Comparison of ENCODE assay signal across 25 cellular contexts in genomic region chr12:65968359-65968758, GRCh38.
DNase-seq lines count a peak whose midpoint lies in the region; ATAC-seq and TF ChIP-seq lines count a peak whose summit lies in the region.
"Had no signal": no experiment of that assay in that cellular context is flagged by ENCODE, and none has a peak within 500 bp of the region (broad histone marks: within the 10 kb centered on the region; RNA-seq: fewer than 3 reads in every experiment).

No MANE protein-coding gene starts in this region.

- POLR2A ChIA-PET in MCF 10A (lab: Yijun Ruan, JAX) (interaction anchor here (0.7 to 1.2 kb wide), 2 partner anchors 45 to 145 kb away, joined by 3 read pairs; partner anchors contain the start of gene HMGA2), SK-N-SH (lab: Yijun Ruan, JAX) (no interaction called here)

- no peaks in the 10 kb centered on the region for H3K9me3 ChIP-seq in breast epithelium
- no peaks in the 10 kb centered on the region for H3K9me3 ChIP-seq in SK-N-SH
- H3K9me3 ChIP-seq in esophagus muscularis mucosa = no peaks in the 10 kb centered on the region
- H3K9me3 ChIP-seq: HAP-1, SJSA1 had no signal

- no peaks in the 10 kb centered on the region for H3K27me3 ChIP-seq in breast epithelium
- no peaks in the 10 kb centered on the region for H3K27me3 ChIP-seq in SK-N-SH (ENCODE audit: insufficient read depth)
- H3K27me3 ChIP-seq in esophagus muscularis mucosa = peaks cover 0 to 20% (median 0%) of the 10 kb centered on the region in 4 donors
- H3K27me3 ChIP-seq: SJSA1 had no signal

- intact Hi-C loops in MCF 10A (cut with micrococcal nuclease) (no loop called here), breast epithelium (cut with DNase I; ENCODE audit: low total_unique reads) (no loop called here), esophagus muscularis mucosa (cut with DNase I) (no loop called here)

- ATAC-seq in GM18909 (IDR thresholded peaks at IDR 0.05; ENCODE audit: poor library complexity, unreplicated experiment) (no peak), HG03135 (IDR thresholded peaks at IDR 0.05; ENCODE audit: unreplicated experiment) (no peak)
- ATAC-seq: K562 had no signal

- H2AFZ ChIP-seq in SK-N-SH (ENCODE audit: low read depth) = no peak overlapping the region

- H3K9me3 Mint-ChIP-seq in MCF 10A (ENCODE audit: unreplicated experiment) = no peaks in the 10 kb centered on the region
- H3K9me3 Mint-ChIP-seq: CD8-positive, alpha-beta memory T cell had no signal

- TF ChIP-seq POLR2A in breast epithelium (IDR thresholded peaks at IDR 0.05) (no peak), esophagus muscularis mucosa (IDR thresholded peaks at IDR 0.05; ENCODE audit: low read depth) (no peak)

- TSS peak; percentile 1 for BruUV-seq in MCF 10A (replicated peaks; lab: Mats Ljungman, UMichigan)

- no peak overlapping the region for H3K27ac ChIP-seq in breast epithelium
- H3K27ac ChIP-seq in SK-N-SH (ENCODE audit: low read depth in 2 of 2, low read length in 1 of 2) = peak overlapping the region in 1 of 2 experiments; percentile 35; a peak in 1 of 4 replicates
- H3K27ac ChIP-seq in esophagus muscularis mucosa (replicated peaks in 1 of 4) = no peak overlapping the region
- H3K27ac ChIP-seq: 22Rv1, C4-2B, SJSA1 had no signal

- no peak overlapping the region for H3K4me3 ChIP-seq in breast epithelium
- no peak overlapping the region for H3K4me3 ChIP-seq in SK-N-SH (ENCODE audit: low read depth in 2 of 2, low read length in 1 of 2)
- H3K4me3 ChIP-seq in esophagus muscularis mucosa = no peak overlapping the region
- H3K4me3 ChIP-seq: HAP-1, K562, SJSA1 had no signal

- no peak overlapping the region for H3K9ac ChIP-seq in SK-N-SH

- H3K36me3 Mint-ChIP-seq in MCF 10A (ENCODE audit: insufficient read depth, unreplicated experiment) = peaks cover 58% of the 10 kb centered on the region
- H3K36me3 Mint-ChIP-seq: CD8-positive, alpha-beta memory T cell had no signal

- no peaks in the 10 kb centered on the region; the same call in 1 of the 2 replicates for H4K20me1 ChIP-seq in SK-N-SH (ENCODE audit: insufficient read depth)

- no peak overlapping the region for H3K27ac Mint-ChIP-seq in MCF 10A (ENCODE audit: low read depth, unreplicated experiment)
- H3K27ac Mint-ChIP-seq: B cell; CD8-positive, alpha-beta memory T cell had no signal

- no peak overlapping the region for H3K4me3 Mint-ChIP-seq in MCF 10A (ENCODE audit: unreplicated experiment)
- H3K4me3 Mint-ChIP-seq: B cell; CD8-positive, alpha-beta memory T cell had no signal

- H3K36me3 ChIP-seq in breast epithelium (no peaks in the 10 kb centered on the region), SK-N-SH (replicated peaks in 1 of 2; ENCODE audit: control insufficient read depth in 1 of 2, insufficient read depth in 2 of 2, low read length in 1 of 2) (peaks cover 25 to 36% of the 10 kb centered on the region in 2 experiments), esophagus muscularis mucosa (no peaks in the 10 kb centered on the region)
- H3K36me3 ChIP-seq: SJSA1 had no signal

- TF ChIP-seq CTCF in MCF 10A (IDR thresholded peaks at IDR 0.05; ENCODE audit: unreplicated experiment) (no peak), breast epithelium (IDR thresholded peaks at IDR 0.05) (no peak), SK-N-SH (IDR thresholded peaks at IDR 0.05) (no peak), esophagus muscularis mucosa (IDR thresholded peaks at IDR 0.05) (no peak)

- no peak for TF ChIP-seq RAD21 in SK-N-SH (IDR thresholded peaks at IDR 0.05; ENCODE audit: low read length)

- no peak for DNase-seq in MCF 10A (ENCODE audit: unreplicated experiment)
- no peak for DNase-seq in breast epithelium (ENCODE audit: low spot score in 2 of 2)
- DNase-seq in SK-N-SH = no peak
- peak; percentile 40 for DNase-seq in cerebellar cortex (ENCODE audit: low spot score)
- no peak for DNase-seq in esophagus muscularis mucosa (ENCODE audit: extremely low spot score)
- DNase-seq: CD8-positive, alpha-beta memory T cell; DMS79 treated with DMSO at 0.1 percent for 48 hours; GOT3; Kasumi-1; MV-4-11; NCI-H1105; NCI-H1436 treated with DMSO at 0.1 percent for 48 hours; NCI-H1930; NCI-H446; NCI-H524 treated with DMSO at 0.1 percent for 48 hours; NCI-H774; Right ventricle myocardium superior had no signal

- H3K79me2 ChIP-seq in SK-N-SH (ENCODE audit: insufficient read depth) = peaks cover 4% of the 10 kb centered on the region; the same call in 1 of the 2 replicates

- H3K4me1 Mint-ChIP-seq in MCF 10A (ENCODE audit: insufficient read depth, unreplicated experiment) = peaks cover 13% of the 10 kb centered on the region
- H3K4me1 Mint-ChIP-seq: CD8-positive, alpha-beta memory T cell had no signal

- 49% methylated on average over 2 of the region's 2 CpGs for WGBS in SK-N-SH (ENCODE audit: low lambda C conversion rate)
- 97% methylated on average over 2 of the region's 2 CpGs for WGBS in esophagus muscularis mucosa

- no peaks in the 10 kb centered on the region for H3K9me2 ChIP-seq in SK-N-SH

- TF ChIP-seq EP300 in SK-N-SH (IDR thresholded peaks at IDR 0.05; ENCODE audit: borderline replicate concordance in 1 of 2, low read depth in 1 of 2, low read length in 1 of 2) (no peak), esophagus muscularis mucosa (IDR thresholded peaks at IDR 0.05) (no peak)

- H3F3A ChIP-seq in SK-N-SH (replicated peaks; ENCODE audit: insufficient read depth) = peaks cover 66% of the 10 kb centered on the region

- H3K4me1 ChIP-seq in breast epithelium = no peaks in the 10 kb centered on the region
- H3K4me1 ChIP-seq in SK-N-SH (ENCODE audit: control insufficient read depth in 1 of 2, insufficient read depth in 2 of 2, low read depth in 1 of 2, low read length in 1 of 2) = peaks cover 0 to 24% of the 10 kb centered on the region in 2 experiments
- H3K4me1 ChIP-seq in esophagus muscularis mucosa = no peaks in the 10 kb centered on the region
- H3K4me1 ChIP-seq: HAP-1 had no signal

- CTCF ChIA-PET in MCF 10A (lab: Yijun Ruan, JAX) = interaction anchor here (0.6 to 1.3 kb wide), 2 partner anchors 9 to 102 kb away, joined by 3 read pairs; no protein-coding TSS in a partner anchor
- CTCF ChIA-PET in SK-N-SH (lab: Yijun Ruan, JAX) = no interaction called here

- H3K27me3 Mint-ChIP-seq in MCF 10A (ENCODE audit: insufficient read depth, unreplicated experiment) = no peaks in the 10 kb centered on the region

- no peak overlapping the region for H3K4me2 ChIP-seq in SK-N-SH

TF ChIP-seq in SK-N-SH, 30 proteins besides CTCF, POLR2A, EP300 and RAD21 (continues in another document):
- TF ChIP-seq MEF2A (IDR thresholded peaks at IDR 0.05; ENCODE audit: borderline replicate concordance, low read depth) (no peak), TAF1 (IDR thresholded peaks at IDR 0.05; ENCODE audit: borderline replicate concordance, low read depth, low read length) (no peak), FOSL2 (IDR thresholded peaks at IDR 0.05; ENCODE audit: borderline replicate concordance, low read depth) (peak; percentile 4; the same call in 1 of the 2 replicates), USF1 (IDR thresholded peaks at IDR 0.05; ENCODE audit: borderline replicate concordance, low read depth) (no peak), RFX5 (IDR thresholded peaks at IDR 0.05; ENCODE audit: low read length) (no peak), TCF12 (IDR thresholded peaks at IDR 0.05) (0 out of 2 replicates have a peak, but pooled peaks have one; percentile 21), JUND (IDR thresholded peaks at IDR 0.05) (peak; percentile 21; the same call in 1 of the 2 replicates), CHD2 (IDR thresholded peaks at IDR 0.05; ENCODE audit: low read length, partially characterized antibody) (no peak), YY1 (IDR thresholded peaks at IDR 0.05; ENCODE audit: low read depth) (no peak), RXRA (IDR thresholded peaks at IDR 0.05; ENCODE audit: borderline replicate concordance, low read depth) (no peak), TEAD4 (IDR thresholded peaks at IDR 0.05; ENCODE audit: borderline replicate concordance, insufficient read depth) (no peak), ELF1 (IDR thresholded peaks at IDR 0.05) (peak; percentile 37; the same call in 1 of the 2 replicates), GATA2 (CRISPR knock-in tag; IDR thresholded peaks at IDR 0.05) (no peak), MXI1 (IDR thresholded peaks at IDR 0.05; ENCODE audit: low read depth, low read length) (no peak), ZBTB33 (IDR thresholded peaks at IDR 0.05; ENCODE audit: borderline replicate concordance, low read depth) (no peak), POLR2AphosphoS5 (IDR thresholded peaks at IDR 0.05; ENCODE audit: low read depth, low read length) (peak; percentile 29; the same call in 1 of the 2 replicates), USF2 (IDR thresholded peaks at IDR 0.05; ENCODE audit: borderline replicate concordance, low read depth, low read length) (no peak), NRF1 (IDR thresholded peaks at IDR 0.05; ENCODE audit: low read depth, low read length) (no peak)
